ENCODE assay signal across 11 cellular contexts in the genomic region with DNA sequence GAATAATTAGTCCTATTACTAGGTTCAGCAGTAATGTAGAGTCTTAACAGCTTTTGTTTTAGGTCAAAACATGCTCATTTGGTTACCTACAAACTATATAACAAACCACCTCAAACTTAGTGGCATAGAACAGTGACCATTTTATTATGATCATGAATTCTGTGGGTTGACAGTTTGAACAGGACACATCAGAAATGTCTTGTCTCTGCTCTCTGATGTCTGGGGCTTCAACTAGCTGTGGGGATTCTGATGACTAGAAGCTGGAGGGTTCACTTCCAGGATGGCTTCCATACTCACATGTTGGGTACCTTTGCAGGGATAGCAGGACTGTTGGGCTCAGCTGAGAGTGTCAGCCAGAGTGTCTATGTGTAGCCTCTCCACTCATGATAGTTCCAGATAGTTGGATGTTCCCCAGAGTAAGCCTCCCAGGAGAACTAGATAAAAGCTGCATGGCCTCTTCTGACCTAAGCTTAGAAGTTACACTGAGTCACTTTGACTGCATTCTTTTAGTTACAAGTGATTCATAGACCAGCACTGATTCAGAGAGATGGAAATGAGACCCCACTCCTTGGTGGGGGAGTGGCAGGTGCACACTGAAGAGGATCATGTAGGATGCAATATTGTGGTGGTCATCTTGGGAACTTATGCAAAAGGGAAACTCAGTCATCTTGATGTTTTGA. TPM values are rescaled to one million over a fixed set of nuclear protein-coding genes. Genes with fewer than 3 reads are reported as not detected.
DNase-seq lines count a peak whose midpoint lies in the region; ATAC-seq and TF ChIP-seq lines count a peak whose summit lies in the region.
"Had no signal": no experiment of that assay in that cellular context is flagged by ENCODE, and none has a peak within 500 bp of the region (broad histone marks: within the 10 kb centered on the region; RNA-seq: fewer than 3 reads in every experiment).

No MANE protein-coding gene starts in this region.

- H3K4me1 Mint-ChIP-seq in activated naive CD4-positive, alpha-beta T cell treated with anti-CD3 and anti-CD28 coated beads, Interleukin-2, amount 50 U/mL, for 24 hours: peaks cover 89% of the 10 kb centered on the region
- H3K4me1 Mint-ChIP-seq in activated B cell treated with CpG ODN at 0.5 μM for 24 hours (peaks cover 82% of the 10 kb centered on the region), nephron progenitor cell (peaks cover 24% of the 10 kb centered on the region)
- peaks cover 30 to 53% of the 10 kb centered on the region in 2 donors for H3K4me1 Mint-ChIP-seq in stimulated activated naive B cell treated with anti-CD40 and anti-IgM and Interleukin-4, amounts not matched to agents 10 μg/mL and 1 μg/mL and 100 μg/mL, for 72 hours

- TF ChIP-seq CTCF in activated B cell treated with CpG ODN at 0.5 μM for 24 hours (IDR thresholded peaks at IDR 0.05) (no peak), nephron progenitor cell (IDR thresholded peaks at IDR 0.05) (no peak)

- intact Hi-C loops in activated B cell treated with CpG ODN at 0.5 μM for 24 hours (cut with micrococcal nuclease): loop anchor here (2.0 kb wide), 1 partner anchor 15 kb away; no protein-coding TSS in a partner anchor
- intact Hi-C loops in left ventricle myocardium superior (cut with micrococcal nuclease): no loop called here

- no peaks in the 10 kb centered on the region for H3K27me3 Mint-ChIP-seq in activated naive CD4-positive, alpha-beta T cell treated with anti-CD3 and anti-CD28 coated beads, Interleukin-2, amount 50 U/mL, for 24 hours
- H3K27me3 Mint-ChIP-seq in activated B cell treated with CpG ODN at 0.5 μM for 24 hours (no peaks in the 10 kb centered on the region), nephron progenitor cell (ENCODE audit: low read depth, poor library complexity) (no peaks in the 10 kb centered on the region)
- H3K27me3 Mint-ChIP-seq in stimulated activated naive B cell treated with anti-CD40 and anti-IgM and Interleukin-4, amounts not matched to agents 10 μg/mL and 1 μg/mL and 100 μg/mL, for 72 hours: no peaks in the 10 kb centered on the region

- no peaks in the 10 kb centered on the region for H3K9me3 Mint-ChIP-seq in activated naive CD4-positive, alpha-beta T cell treated with anti-CD3 and anti-CD28 coated beads, Interleukin-2, amount 50 U/mL, for 24 hours
- H3K9me3 Mint-ChIP-seq in activated B cell treated with CpG ODN at 0.5 μM for 24 hours (no peaks in the 10 kb centered on the region), nephron progenitor cell (no peaks in the 10 kb centered on the region)
- no peaks in the 10 kb centered on the region for H3K9me3 Mint-ChIP-seq in stimulated activated naive B cell treated with anti-CD40 and anti-IgM and Interleukin-4, amounts not matched to agents 10 μg/mL and 1 μg/mL and 100 μg/mL, for 72 hours

- peak; percentile 50 for ATAC-seq in activated B cell treated with CpG ODN at 0.5 μM for 24 hours (ENCODE audit: low read depth)
- ATAC-seq in left ventricle myocardium superior: peak; percentile 87
- ATAC-seq in stimulated activated naive B cell treated with anti-CD40 and anti-IgM and Interleukin-4, amounts not matched to agents 10 μg/mL and 1 μg/mL and 100 μg/mL, for 72 hours (replicated peaks): peak in 1 of 2 donors; percentile 18
- ATAC-seq: sciatic nerve had no signal

- peaks cover 6% of the 10 kb centered on the region for H3K36me3 Mint-ChIP-seq in activated naive CD4-positive, alpha-beta T cell treated with anti-CD3 and anti-CD28 coated beads, Interleukin-2, amount 50 U/mL, for 24 hours
- no peaks in the 10 kb centered on the region for H3K36me3 Mint-ChIP-seq in activated B cell treated with CpG ODN at 0.5 μM for 24 hours (ENCODE audit: low read depth)
- peaks cover 0 to 3% of the 10 kb centered on the region in 2 donors for H3K36me3 Mint-ChIP-seq in stimulated activated naive B cell treated with anti-CD40 and anti-IgM and Interleukin-4, amounts not matched to agents 10 μg/mL and 1 μg/mL and 100 μg/mL, for 72 hours
- no peaks in the 10 kb centered on the region for H3K36me3 Mint-ChIP-seq in nephron progenitor cell (ENCODE audit: low read depth)

- no peak for DNase-seq in activated naive CD4-positive, alpha-beta T cell (lab: John Stamatoyannopoulos, UW)
- DNase-seq in activated B cell treated with CpG ODN at 0.5 μM for 24 hours (no peak), left ventricle myocardium superior (no peak), NK-92 (lab: John Stamatoyannopoulos, UW; ENCODE audit: unreplicated experiment) (no peak), nephron progenitor cell (no peak), DMS114 treated with DMSO at 0.1 percent for 48 hours (lab: John Stamatoyannopoulos, UW; ENCODE audit: unreplicated experiment) (no peak)
- DNase-seq in stimulated activated naive B cell treated with anti-CD40 and anti-IgM and Interleukin-4, amounts not matched to agents 10 μg/mL and 1 μg/mL and 100 μg/mL, for 72 hours: no peak
- DNase-seq: activated CD4-positive, CD25-positive, alpha-beta regulatory T cell treated with anti-CD3 and anti-CD28 coated beads, Interleukin-2, amount 50 U/mL, for 72 hours; amniotic stem cell had no signal

- CTCF ChIA-PET in activated B cell treated with CpG ODN at 0.5 μM for 24 hours (lab: Charles Lee): no interaction called here

- peak overlapping the region; percentile 97 for H3K27ac Mint-ChIP-seq in activated naive CD4-positive, alpha-beta T cell treated with anti-CD3 and anti-CD28 coated beads, Interleukin-2, amount 50 U/mL, for 24 hours
- peak overlapping the region; percentile 75 for H3K27ac Mint-ChIP-seq in activated B cell treated with CpG ODN at 0.5 μM for 24 hours
- H3K27ac Mint-ChIP-seq in stimulated activated naive B cell treated with anti-CD40 and anti-IgM and Interleukin-4, amounts not matched to agents 10 μg/mL and 1 μg/mL and 100 μg/mL, for 72 hours: peak overlapping the region; percentile 68
- no peak overlapping the region for H3K27ac Mint-ChIP-seq in nephron progenitor cell

- H3K4me3 Mint-ChIP-seq in activated naive CD4-positive, alpha-beta T cell treated with anti-CD3 and anti-CD28 coated beads, Interleukin-2, amount 50 U/mL, for 24 hours: peak overlapping the region; percentile 62
- H3K4me3 Mint-ChIP-seq in activated B cell treated with CpG ODN at 0.5 μM for 24 hours (peak overlapping the region; percentile 39), nephron progenitor cell (no peak overlapping the region)
- H3K4me3 Mint-ChIP-seq in stimulated activated naive B cell treated with anti-CD40 and anti-IgM and Interleukin-4, amounts not matched to agents 10 μg/mL and 1 μg/mL and 100 μg/mL, for 72 hours: no peak overlapping the region

- POLR2A ChIA-PET in activated B cell treated with CpG ODN at 0.5 μM for 24 hours (lab: Charles Lee): interaction anchor here (0.8 to 2.6 kb wide), 4 partner anchors 9 to 33 kb away, joined by 3 to 9 read pairs (median 3); partner anchors contain the start of gene PLCL2

RNA-seq across cellular contexts. Expression of gene PLCL2, which starts 32.6 kb away (rescaled TPM):
- total RNA-seq in activated B cell treated with CpG ODN at 0.5 μM for 24 hours (33.3 and 40.0 TPM in 2 replicates), left ventricle myocardium superior (76.9 TPM)

Comparison
In these comparisons a context has a peak if more than half of its experiments do, and no peak if none do; other contexts are left out.
1. H3K4me3 Mint-ChIP-seq: peak in activated naive CD4-positive, alpha-beta T cell treated with anti-CD3 and anti-CD28 coated beads, Interleukin-2, amount 50 U/mL, for 24 hours (single experiment) and activated B cell treated with CpG ODN at 0.5 μM for 24 hours (single experiment); none in stimulated activated naive B cell treated with anti-CD40 and anti-IgM and Interleukin-4, amounts not matched to agents 10 μg/mL and 1 μg/mL and 100 μg/mL, for 72 hours (0 of 2) and nephron progenitor cell (single experiment).